ENCODE assay signal across 1 cellular context in genomic region chr16:66895697-66895995, GRCh38.
TF ChIP-seq lines count a peak whose summit lies in the region.

No MANE protein-coding gene starts in this region.

TF ChIP-seq in H1, 55 proteins besides CTCF, POLR2A, EP300 and RAD21:
- no peak for TF ChIP-seq POLR2AphosphoS5 (IDR thresholded peaks at IDR 0.05; ENCODE audit: low read depth, low read length)
- TF ChIP-seq PHF8 (conservative IDR thresholded peaks at IDR 0.05; ENCODE audit: low read depth, low read length): no peak
- no peak for TF ChIP-seq TAF1 (IDR thresholded peaks at IDR 0.05; ENCODE audit: low read depth, low read length)
- TF ChIP-seq SP1 (IDR thresholded peaks at IDR 0.05; ENCODE audit: low read depth, low read length): no peak
- TF ChIP-seq CHD1 (IDR thresholded peaks at IDR 0.05; ENCODE audit: low read depth, low read length): no peak
- TF ChIP-seq RBBP5 (IDR thresholded peaks at IDR 0.05; ENCODE audit: borderline replicate concordance, low read depth, low read length): no peak
- TF ChIP-seq TCF12 (IDR thresholded peaks at IDR 0.05; ENCODE audit: low read depth, low read length): no peak
- no peak for TF ChIP-seq MAX (IDR thresholded peaks at IDR 0.05)
- TF ChIP-seq RFX5 (IDR thresholded peaks at IDR 0.05; ENCODE audit: borderline replicate concordance, low read depth, low read length): no peak
- no peak for TF ChIP-seq YY1 (IDR thresholded peaks at IDR 0.05; ENCODE audit: low read depth, low read length)
